8 cellular contexts compared by ENCODE assay signal in the genomic region with DNA sequence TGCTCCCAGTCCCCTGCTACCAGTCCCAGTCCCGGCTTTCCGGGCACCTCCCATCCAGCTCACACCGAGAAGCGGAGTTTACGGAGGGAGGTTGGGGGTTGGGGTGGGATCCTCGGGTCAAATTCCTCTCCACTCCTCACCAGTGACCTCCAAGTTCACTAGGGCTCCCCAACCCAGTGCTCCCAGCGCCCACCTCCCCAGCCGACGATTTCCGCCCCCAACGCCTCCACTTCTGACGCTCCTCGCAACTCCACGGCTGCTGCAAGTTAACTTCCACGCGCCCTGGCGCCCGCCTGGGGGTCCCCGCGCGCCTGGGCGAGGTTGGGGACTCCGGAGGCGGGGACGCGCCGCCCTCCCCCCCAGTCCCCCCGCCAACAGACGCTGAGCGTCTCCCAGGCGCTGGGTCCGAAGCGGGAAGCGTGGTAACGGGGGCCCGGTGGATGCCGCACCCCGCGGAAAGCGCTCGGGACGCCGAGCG. TPM values are rescaled to one million over a fixed set of nuclear protein-coding genes. Genes with fewer than 3 reads are reported as not detected.
A peak's percentile ranks its signal among the peaks of the same experiment; 100 is the strongest.
DNase-seq lines count a peak whose midpoint lies in the region; ATAC-seq, FAIRE-seq and TF ChIP-seq lines count a peak whose summit lies in the region.

No MANE protein-coding gene starts in this region.

- no peak for FAIRE-seq in pancreas (lab: Jason Lieb, UNC)

- H3K36me3 ChIP-seq in pancreas: no peaks in the 10 kb centered on the region

- no peaks in the 10 kb centered on the region for H3K9me3 ChIP-seq in pancreas

- peaks cover 9% of the 10 kb centered on the region for H3K27me3 Mint-ChIP-seq in glutamatergic neuron (ENCODE audit: unreplicated experiment)

- 0% methylated on average over 39 to 44 of the region's 44 CpGs for WGBS in pancreas, 2 donors

- H3K4me1 ChIP-seq in pancreas: peaks cover 0 to 17% (median 0%) of the 10 kb centered on the region in 3 donors

- H3K27ac Mint-ChIP-seq in glutamatergic neuron (ENCODE audit: unreplicated experiment): no peak overlapping the region

- peak overlapping the region; percentile 86 for H3K4me3 Mint-ChIP-seq in glutamatergic neuron (ENCODE audit: unreplicated experiment)

- peak overlapping the region; percentile 85 for H3K4me3 ChIP-seq in AG10803 (ENCODE audit: low read length)
- peak overlapping the region; percentile 75 to 95 (median 91) for H3K4me3 ChIP-seq in pancreas

- no peaks in the 10 kb centered on the region for H3K36me3 Mint-ChIP-seq in glutamatergic neuron (ENCODE audit: unreplicated experiment)

- H3K27me3 ChIP-seq in pancreas: no peaks in the 10 kb centered on the region

- TF ChIP-seq CTCF in AG10803 (conservative IDR thresholded peaks at IDR 0.05; ENCODE audit: low read length): no peak
- no peak for TF ChIP-seq CTCF in glutamatergic neuron (IDR thresholded peaks at IDR 0.05; ENCODE audit: partially characterized antibody, unreplicated experiment)
- TF ChIP-seq CTCF in pancreas (IDR thresholded peaks at IDR 0.05): no peak

- DNase-seq in AG10803 (ENCODE audit: low read depth): peak; percentile 34
- peak; percentile 38 for DNase-seq in M059J (ENCODE audit: low read depth)
- DNase-seq in activated effector memory CD4-positive, alpha-beta T cell treated with Interleukin-2 at 50 U/mL for 16 hours: peak; percentile 4
- DNase-seq in glutamatergic neuron: peak; percentile 28
- DNase-seq in pancreas: peak in 5 of 6 donors; percentile 41 to 69 (median 47)
- DNase-seq in SKM-1 (lab: John Stamatoyannopoulos, UW; ENCODE audit: unreplicated experiment): no peak

- peaks cover 4% of the 10 kb centered on the region for H3K9me3 Mint-ChIP-seq in glutamatergic neuron (ENCODE audit: unreplicated experiment)

- H3K27ac ChIP-seq in pancreas: peak overlapping the region in 3 of 4 donors; percentile 46 to 85 (median 67)

- no peaks in the 10 kb centered on the region for H3K4me1 Mint-ChIP-seq in glutamatergic neuron (ENCODE audit: low read depth, unreplicated experiment)

- intact Hi-C loops in pancreas (cut with DNase I): no loop called here

- ATAC-seq in GM21526 (IDR thresholded peaks at IDR 0.05; ENCODE audit: low FRiP score, unreplicated experiment): peak; percentile 19
- ATAC-seq in pancreas: peak; percentile 35 to 59 (median 50)
- ATAC-seq in GM18909 (IDR thresholded peaks at IDR 0.05; ENCODE audit: poor library complexity, unreplicated experiment): no peak

RNA-seq across cellular contexts. Expression of a gene that starts 0.5 kb away (rescaled TPM):
- total RNA-seq in M059J (2014; rRNA removed; shearing (Covaris generic)): 24.5 and 34.8 TPM in 2 replicates
- total RNA-seq in glutamatergic neuron (ENCODE audit: unreplicated experiment) (10.6 TPM), pancreas (100 to 1,000 TPM; 156 to 534 (median 212) TPM)
- polyA plus RNA-seq in pancreas: 100 to 1,000 TPM in 1 of 2 donors, 10 to 100 TPM in 1; 91.4 to 135 TPM

RNA-seq across cellular contexts. Expression of a gene that starts 28.4 kb away (rescaled TPM):
- not detected in 2 replicates for total RNA-seq in M059J (2014; rRNA removed; shearing (Covaris generic))
- total RNA-seq in glutamatergic neuron (ENCODE audit: unreplicated experiment): not detected
- under 1 TPM in 3 of 6 donors, not detected in 3; 0.20 to 0.66 (median 0.34) TPM for total RNA-seq in pancreas
- under 1 TPM; 0.14 to 0.38 TPM for polyA plus RNA-seq in pancreas

RNA-seq across cellular contexts. Expression of a gene that starts 32.4 kb away (rescaled TPM):
- total RNA-seq in M059J (2014; rRNA removed; shearing (Covaris generic)): not detected in 2 replicates
- total RNA-seq in glutamatergic neuron (ENCODE audit: unreplicated experiment): not detected
- total RNA-seq in pancreas: under 1 TPM in 1 of 6 donors, not detected in 5; 0.19 TPM
- not detected for polyA plus RNA-seq in pancreas
